In the genomic region with DNA sequence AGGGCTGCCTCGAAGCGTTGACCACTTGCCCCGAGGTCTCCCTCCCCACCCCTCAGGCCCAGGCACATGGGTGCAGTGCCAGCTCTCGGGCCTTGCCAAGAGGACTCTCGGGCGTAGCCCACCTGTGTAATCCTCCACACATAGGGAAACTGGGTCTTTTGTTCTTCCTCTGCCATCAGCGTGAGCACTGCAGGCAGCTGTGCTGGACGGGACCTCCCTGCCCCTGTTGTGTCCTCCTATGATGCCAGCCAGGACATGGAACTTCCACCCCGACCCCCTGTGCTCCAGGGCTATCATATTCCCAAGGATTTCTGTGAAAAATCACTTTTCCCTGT, we compare ENCODE assay signal across 18 cellular contexts.
"Had no signal": no experiment of that assay in that cellular context is flagged by ENCODE, and none has a peak within 500 bp of the region (broad histone marks: within the 10 kb centered on the region; RNA-seq: fewer than 3 reads in every experiment).

No MANE protein-coding gene starts in this region.

- H3K9me3 Mint-ChIP-seq: activated B cell treated with CpG ODN at 0.5 μM for 24 hours; activated naive CD8-positive, alpha-beta T cell treated with anti-CD3 and anti-CD28 coated beads for 36 hours; activated T-cell treated with anti-CD3 and anti-CD28 coated beads, Interleukin-2, amount 50 U/mL, for 4 hours; stimulated activated naive B cell treated with anti-CD40 and anti-IgM and Interleukin-4, amounts not matched to agents 10 μg/mL and 1 μg/mL and 100 μg/mL, for 72 hours; T-helper 1 cell treated with Interleukin-12 subunit alpha and Interleukin-12 subunit beta and Interleukin-4 antibody, amounts not matched to agents 30 μg/mL and 1 μg/mL, for 36 hours had no signal

- H3K27ac ChIP-seq: breast epithelium, coronary artery, heart right ventricle, neutrophil, pancreas had no signal

- H3K9me3 ChIP-seq: breast epithelium, heart right ventricle, neutrophil, pancreas, transverse colon had no signal

- H3K27ac Mint-ChIP-seq: activated B cell treated with CpG ODN at 0.5 μM for 24 hours; activated CD4-positive, alpha-beta T cell treated with anti-CD3 and anti-CD28 coated beads for 36 hours; activated naive CD8-positive, alpha-beta T cell treated with anti-CD3 and anti-CD28 coated beads for 36 hours; stimulated activated naive B cell treated with anti-CD40 and anti-IgM and Interleukin-4, amounts not matched to agents 10 μg/mL and 1 μg/mL and 100 μg/mL, for 72 hours; T-helper 1 cell treated with Interleukin-12 subunit alpha and Interleukin-12 subunit beta and Interleukin-4 antibody, amounts not matched to agents 30 μg/mL and 1 μg/mL, for 36 hours had no signal

- DNase-seq: activated B cell treated with CpG ODN at 0.5 μM for 24 hours; activated CD4-positive, alpha-beta T cell treated with anti-CD3 and anti-CD28 coated beads, Interleukin-2, amount 50 U/mL, for 4 hours; activated CD8-positive, alpha-beta memory T cell treated with anti-CD3 and anti-CD28 coated beads, Interleukin-2, amount 50 U/mL, for 48 hours; activated T-cell treated with anti-CD3 and anti-CD28 coated beads, Interleukin-2, amount 50 U/mL, for 4 hours; heart right ventricle; islet precursor cell; stimulated activated CD4-positive, alpha-beta T cell treated with anti-CD3 and anti-CD28 coated beads, Interleukin-2, amount 100 ng/mL, for 48 hours; stimulated activated naive B cell treated with anti-CD40 and anti-IgM and Interleukin-4, amounts not matched to agents 10 μg/mL and 1 μg/mL and 100 μg/mL, for 72 hours; transverse colon had no signal

- ATAC-seq: heart right ventricle, left lobe of liver, pancreas had no signal

- H3K4me1 ChIP-seq: breast epithelium, pancreas had no signal

- H3K36me3 ChIP-seq: breast epithelium, neutrophil, pancreas, transverse colon had no signal

- H3K4me3 Mint-ChIP-seq: activated B cell treated with CpG ODN at 0.5 μM for 24 hours; activated CD4-positive, alpha-beta T cell treated with anti-CD3 and anti-CD28 coated beads for 36 hours; activated naive CD8-positive, alpha-beta T cell treated with anti-CD3 and anti-CD28 coated beads for 36 hours; activated T-cell treated with anti-CD3 and anti-CD28 coated beads, Interleukin-2, amount 50 U/mL, for 4 hours; naive thymus-derived CD8-positive, alpha-beta T cell; stimulated activated naive B cell treated with anti-CD40 and anti-IgM and Interleukin-4, amounts not matched to agents 10 μg/mL and 1 μg/mL and 100 μg/mL, for 72 hours; T-helper 1 cell treated with Interleukin-12 subunit alpha and Interleukin-12 subunit beta and Interleukin-4 antibody, amounts not matched to agents 30 μg/mL and 1 μg/mL, for 36 hours had no signal

- H3K27me3 Mint-ChIP-seq: activated B cell treated with CpG ODN at 0.5 μM for 24 hours; activated CD4-positive, alpha-beta T cell treated with anti-CD3 and anti-CD28 coated beads for 36 hours; activated naive CD8-positive, alpha-beta T cell treated with anti-CD3 and anti-CD28 coated beads for 36 hours; naive thymus-derived CD8-positive, alpha-beta T cell; stimulated activated naive B cell treated with anti-CD40 and anti-IgM and Interleukin-4, amounts not matched to agents 10 μg/mL and 1 μg/mL and 100 μg/mL, for 72 hours had no signal

- H3K4me3 ChIP-seq: breast epithelium, coronary artery, heart right ventricle, pancreas, transverse colon had no signal

- H3K27me3 ChIP-seq: heart right ventricle, neutrophil, pancreas, transverse colon had no signal
